In the genomic region with DNA sequence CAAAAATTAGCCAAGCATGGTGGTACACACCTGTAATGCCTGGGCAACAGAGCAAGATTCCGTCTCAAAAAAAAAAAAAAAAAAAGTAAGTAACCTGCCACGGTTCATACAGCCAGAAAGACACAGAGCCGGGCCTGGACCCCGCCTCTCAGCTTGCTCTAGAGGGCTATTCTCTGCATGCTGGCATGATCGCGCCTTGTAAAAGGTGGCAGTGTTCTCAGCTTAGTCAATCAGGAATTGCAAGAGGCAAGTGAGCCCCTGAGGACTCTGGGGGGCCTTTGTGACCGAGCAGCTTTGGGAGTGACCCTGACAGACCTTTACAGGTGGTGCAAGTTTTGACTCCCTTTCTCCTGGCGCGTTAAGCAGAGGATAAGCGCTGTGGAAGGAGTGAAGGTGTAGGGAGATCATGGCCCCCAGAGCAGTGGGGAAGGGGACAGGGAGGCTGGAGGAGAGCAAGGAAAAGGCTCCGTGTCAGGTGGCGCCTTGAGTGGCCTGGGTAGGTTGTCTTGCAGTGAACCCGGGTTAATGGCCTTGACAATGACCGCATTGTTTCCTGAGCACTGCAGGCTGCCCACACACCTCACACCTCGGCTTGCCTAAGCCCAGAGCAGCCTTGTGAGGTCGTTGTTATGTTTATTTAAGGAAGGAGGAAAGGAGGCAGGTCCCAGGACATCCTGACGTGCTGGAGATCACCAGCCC, we compare ENCODE assay signal across 16 cellular contexts. TPM values are rescaled to one million over a fixed set of nuclear protein-coding genes. Genes with fewer than 3 reads are reported as not detected.
DNase-seq lines count a peak whose midpoint lies in the region; ATAC-seq and TF ChIP-seq lines count a peak whose summit lies in the region.
"Had no signal": no experiment of that assay in that cellular context is flagged by ENCODE, and none has a peak within 500 bp of the region (broad histone marks: within the 10 kb centered on the region; RNA-seq: fewer than 3 reads in every experiment).

No MANE protein-coding gene starts in this region.

- peaks cover 7% of the 10 kb centered on the region for H3K9me3 ChIP-seq in left ventricle myocardium inferior (replicated peaks)
- H3K9me3 ChIP-seq: upper lobe of right lung had no signal

- no peak overlapping the region for H3K4me3 ChIP-seq in left ventricle myocardium inferior
- H3K4me3 ChIP-seq: upper lobe of right lung had no signal

- H3K4me1 ChIP-seq in left ventricle myocardium inferior = peaks cover 26% of the 10 kb centered on the region
- H3K4me1 ChIP-seq: upper lobe of right lung had no signal

- peaks cover 63% of the 10 kb centered on the region for H3K36me3 ChIP-seq in left ventricle myocardium inferior

- intact Hi-C loops in Right ventricle myocardium inferior (cut with DNase I) (no loop called here), left cardiac atrium (cut with DNase I) (no loop called here), left ventricle myocardium inferior (cut with micrococcal nuclease) (no loop called here)

- peak; percentile 25 for ATAC-seq in Right ventricle myocardium inferior
- no peak for ATAC-seq in left cardiac atrium
- ATAC-seq in GM21390 (IDR thresholded peaks at IDR 0.05; ENCODE audit: unreplicated experiment) = no peak
- ATAC-seq: esophagus mucosa, upper lobe of right lung had no signal

- H3K27me3 ChIP-seq in left ventricle myocardium inferior (ENCODE audit: low read depth) = no peaks in the 10 kb centered on the region
- H3K27me3 ChIP-seq: upper lobe of right lung had no signal

- peak overlapping the region; percentile 54 for H3K27ac ChIP-seq in left ventricle myocardium inferior (replicated peaks)
- H3K27ac ChIP-seq: upper lobe of right lung had no signal

- DNase-seq in Right ventricle myocardium inferior (ENCODE audit: missing footprints) = no peak
- no peak for DNase-seq in left cardiac atrium
- no peak for DNase-seq in left ventricle myocardium inferior
- peak; percentile 69 for DNase-seq in mesenteric fat pad (ENCODE audit: low spot score)
- DNase-seq in kidney glomerular epithelial cell (lab: John Stamatoyannopoulos, UW) = no peak
- no peak for DNase-seq in nucleus accumbens (lab: John Stamatoyannopoulos, UW)
- DNase-seq in NCI-H1105 treated with DMSO at 0.1 percent for 48 hours (lab: John Stamatoyannopoulos, UW) = no peak
- DNase-seq: amniotic stem cell; GF-D8; hypothalamus; NCI-H187 treated with DMSO at 0.1 percent for 48 hours; stimulated activated CD4-positive, alpha-beta T cell treated with anti-CD3 and anti-CD28 coated beads, Interleukin-2, amount 100 ng/mL, for 48 hours; T-helper 9 cell; upper lobe of right lung had no signal

- no peak for TF ChIP-seq CTCF in left ventricle myocardium inferior (IDR thresholded peaks at IDR 0.05; ENCODE audit: borderline replicate concordance)

RNA-seq across cellular contexts. Expression of gene CDPF1, which starts 48.9 kb away (rescaled TPM):
- 6.2 TPM for total RNA-seq in Right ventricle myocardium inferior
- 1 to 10 TPM; 8.1 to 8.2 TPM for total RNA-seq in left cardiac atrium
- total RNA-seq in left ventricle myocardium inferior = 6.4 TPM
- 7.6 TPM for total RNA-seq in mesenteric fat pad

RNA-seq across cellular contexts. Expression of gene PPARA, which starts 50.9 kb away (rescaled TPM):
- total RNA-seq in Right ventricle myocardium inferior = 70.5 TPM
- total RNA-seq in left cardiac atrium = 10 to 100 TPM; 49.6 to 66.2 TPM
- 101 TPM for total RNA-seq in left ventricle myocardium inferior
- total RNA-seq in mesenteric fat pad = 37.6 TPM
